9 cellular contexts compared by ENCODE assay signal in genomic region chr2:213021971-213022899, GRCh38.
DNase-seq lines count a peak whose midpoint lies in the region; ATAC-seq, FAIRE-seq and TF ChIP-seq lines count a peak whose summit lies in the region.
"Had no signal": no experiment of that assay in that cellular context is flagged by ENCODE, and none has a peak within 500 bp of the region (broad histone marks: within the 10 kb centered on the region; RNA-seq: fewer than 3 reads in every experiment).

No MANE protein-coding gene starts in this region.

- DNase-seq in GM12891 (ENCODE audit: insufficient read length, low spot score) = no peak
- peak; percentile 25 for DNase-seq in fibroblast of pulmonary artery (ENCODE audit: low read depth)
- no peak for DNase-seq in effector CD8-positive, alpha-beta T cell (lab: John Stamatoyannopoulos, UW)
- no peak for DNase-seq in HUDEP-2 (lab: John Stamatoyannopoulos, UW; ENCODE audit: unreplicated experiment in 76 of 76)
- no peak for DNase-seq in sciatic nerve (ENCODE audit: low spot score)
- no peak for DNase-seq in D341Med (ENCODE audit: low spot score)

- FAIRE-seq in GM12891 (lab: Jason Lieb, UNC) = peak; percentile 96
- FAIRE-seq: endometrium had no signal

- TF ChIP-seq CTCF in fibroblast of pulmonary artery (IDR thresholded peaks at IDR 0.05; ENCODE audit: low read length, missing control alignments) = no peak

- no peak overlapping the region for H3K4me3 ChIP-seq in fibroblast of pulmonary artery (replicated peaks; ENCODE audit: low read depth, low read length)

- ATAC-seq in GM21390 (IDR thresholded peaks at IDR 0.05; ENCODE audit: unreplicated experiment) = peak; percentile 83
- peak; percentile 77 for ATAC-seq in HG03521 (IDR thresholded peaks at IDR 0.05; ENCODE audit: unreplicated experiment)
- no peak for ATAC-seq in sciatic nerve

- intact Hi-C loops in sciatic nerve (cut with DNase I) = no loop called here

- peak; percentile 91 for TF ChIP-seq POLR2A in GM12891 (IDR thresholded peaks at IDR 0.05; ENCODE audit: low read depth, low read length)

TF ChIP-seq in GM12891, 5 proteins besides CTCF, POLR2A, EP300 and RAD21:
- no peak for TF ChIP-seq PAX5 (IDR thresholded peaks at IDR 0.05; ENCODE audit: insufficient read depth, low read length, severe bottlenecking)
- peak; percentile 95 for TF ChIP-seq POLR2AphosphoS5 (IDR thresholded peaks at IDR 0.05; ENCODE audit: low read depth, low read length)
- peak; percentile 84 for TF ChIP-seq TAF1 (IDR thresholded peaks at IDR 0.05; ENCODE audit: low read depth, low read length)
